Comparison of ENCODE assay signal across 14 cellular contexts in genomic region chr11:690738-691633, GRCh38. TPM values are rescaled to one million over a fixed set of nuclear protein-coding genes. Genes with fewer than 3 reads are reported as not detected.
DNase-seq lines count a peak whose midpoint lies in the region; ATAC-seq and TF ChIP-seq lines count a peak whose summit lies in the region.
"Had no signal": no experiment of that assay in that cellular context is flagged by ENCODE, and none has a peak within 500 bp of the region (broad histone marks: within the 10 kb centered on the region; RNA-seq: fewer than 3 reads in every experiment).

No MANE protein-coding gene starts in this region.

- peaks cover 20 to 38% (median 33%) of the 10 kb centered on the region in 4 donors for H3K4me1 Mint-ChIP-seq in CD4-positive, alpha-beta memory T cell
- peaks cover 19 to 21% of the 10 kb centered on the region in 2 donors for H3K4me1 Mint-ChIP-seq in effector memory CD8-positive, alpha-beta T cell (ENCODE audit: low read depth in 2 of 2)

- intact Hi-C loops in CD4-positive, alpha-beta memory T cell (cut with micrococcal nuclease) = no loop called here
- intact Hi-C loops in mucosa of descending colon (cut with DNase I, micrococcal nuclease) = no loop called here

- H3K27me3 ChIP-seq in CD4-positive, alpha-beta memory T cell (ENCODE audit: insufficient read depth, low read length) = no peaks in the 10 kb centered on the region
- H3K27me3 ChIP-seq: heart left ventricle, SJSA1 had no signal

- H3K36me3 Mint-ChIP-seq in CD4-positive, alpha-beta memory T cell = peaks cover 22 to 32% of the 10 kb centered on the region in 2 donors
- peaks cover 40% of the 10 kb centered on the region for H3K36me3 Mint-ChIP-seq in effector memory CD8-positive, alpha-beta T cell (ENCODE audit: insufficient read depth)

- DNase-seq in CD4-positive, alpha-beta memory T cell = peak in 3 of 5 donors; percentile 14 to 34 (median 27)
- DNase-seq in NB4 (ENCODE audit: low read depth) = peak; percentile 49
- peak; percentile 72 to 80 (median 80) for DNase-seq in mucosa of descending colon
- DNase-seq in medulla oblongata (ENCODE audit: extremely low spot score) = no peak
- DNase-seq in effector memory CD8-positive, alpha-beta T cell = no peak
- DNase-seq: GM23248; NCI-H2029; stimulated activated CD4-positive, alpha-beta T cell treated with anti-CD3 and anti-CD28 coated beads, Interleukin-4, amount 100 ng/mL, for 1 hour; stimulated activated naive CD4-positive, alpha-beta T cell treated with Interleukin-2 at 50 U/mL for 16 hours had no signal

- CTCF ChIA-PET in CD4-positive, alpha-beta memory T cell (lab: Charles Lee; ENCODE audit: partially characterized antibody) = interaction anchor here (2.0 kb wide), 1 partner anchor 35 kb away, joined by 5 read pairs; no protein-coding TSS in a partner anchor

- TF ChIP-seq CTCF in NB4 (IDR thresholded peaks at IDR 0.05; ENCODE audit: low read depth, low read length) = no peak
- TF ChIP-seq CTCF in mucosa of descending colon (IDR thresholded peaks at IDR 0.05) = no peak

- TF ChIP-seq POLR2A in NB4 (IDR thresholded peaks at IDR 0.05; ENCODE audit: extremely low read depth, insufficient read length) = no peak

- no peaks in the 10 kb centered on the region for H3K9me3 ChIP-seq in CD4-positive, alpha-beta memory T cell (ENCODE audit: control insufficient read depth in 1 of 2, low read length in 2 of 2)
- no peaks in the 10 kb centered on the region for H3K9me3 ChIP-seq in mucosa of descending colon
- H3K9me3 ChIP-seq: heart left ventricle, SJSA1 had no signal

- H3K4me3 Mint-ChIP-seq in CD4-positive, alpha-beta memory T cell = peak overlapping the region in 4 of 8 donors; percentile 17 to 64 (median 54)
- H3K4me3 Mint-ChIP-seq in effector memory CD8-positive, alpha-beta T cell = no peak overlapping the region

- no peak overlapping the region for H3K4me3 ChIP-seq in CD4-positive, alpha-beta memory T cell (ENCODE audit: low read length in 2 of 2)
- no peak overlapping the region for H3K4me3 ChIP-seq in NB4 (ENCODE audit: low read depth, low read length)
- no peak overlapping the region for H3K4me3 ChIP-seq in mucosa of descending colon
- H3K4me3 ChIP-seq: GM23248, heart left ventricle, SJSA1 had no signal

- H3K36me3 ChIP-seq in CD4-positive, alpha-beta memory T cell (ENCODE audit: insufficient read depth, low read length) = peaks cover 31% of the 10 kb centered on the region
- peaks cover 4% of the 10 kb centered on the region for H3K36me3 ChIP-seq in mucosa of descending colon (ENCODE audit: low read depth)
- H3K36me3 ChIP-seq: SJSA1 had no signal

- no peaks in the 10 kb centered on the region for H3K9me3 Mint-ChIP-seq in CD4-positive, alpha-beta memory T cell
- H3K9me3 Mint-ChIP-seq in effector memory CD8-positive, alpha-beta T cell = no peaks in the 10 kb centered on the region

- peaks cover 41% of the 10 kb centered on the region for H3K4me1 ChIP-seq in CD4-positive, alpha-beta memory T cell (ENCODE audit: insufficient read depth, low read length)
- peaks cover 22% of the 10 kb centered on the region for H3K4me1 ChIP-seq in mucosa of descending colon (ENCODE audit: low read depth)

- H3K27ac ChIP-seq in CD4-positive, alpha-beta memory T cell (ENCODE audit: low read depth, low read length) = no peak overlapping the region
- peak overlapping the region; percentile 26 for H3K27ac ChIP-seq in angular gyrus (ENCODE audit: low read depth, low read length)
- H3K27ac ChIP-seq: GM23248, heart left ventricle, SJSA1 had no signal

- ATAC-seq in mucosa of descending colon (peak; percentile 29), GM21529 (IDR thresholded peaks at IDR 0.05; ENCODE audit: unreplicated experiment) (no peak), GM21723 (IDR thresholded peaks at IDR 0.05; ENCODE audit: unreplicated experiment) (no peak)
- no peak for ATAC-seq in effector memory CD8-positive, alpha-beta T cell (replicated peaks)
- ATAC-seq: heart left ventricle had no signal

- H3K27me3 Mint-ChIP-seq in CD4-positive, alpha-beta memory T cell = no peaks in the 10 kb centered on the region
- no peaks in the 10 kb centered on the region for H3K27me3 Mint-ChIP-seq in effector memory CD8-positive, alpha-beta T cell

- H3K27ac Mint-ChIP-seq in CD4-positive, alpha-beta memory T cell = peak overlapping the region in 6 of 7 donors; percentile 65 to 100 (median 84)
- H3K27ac Mint-ChIP-seq in effector memory CD8-positive, alpha-beta T cell = peak overlapping the region in 1 of 2 donors; percentile 44

- POLR2A ChIA-PET in CD4-positive, alpha-beta memory T cell (lab: Charles Lee; ENCODE audit: partially characterized antibody) = no interaction called here

RNA-seq across cellular contexts. Expression of gene DEAF1, which starts 4.0 kb away (rescaled TPM):
- 10 to 100 TPM; 41.3 to 44.3 TPM for total RNA-seq in CD4-positive, alpha-beta memory T cell
- 10 to 100 TPM; 34.5 to 50.8 TPM for polyA plus RNA-seq in CD4-positive, alpha-beta memory T cell
- 10 to 100 TPM; 25.1 to 35.7 (median 25.9) TPM for total RNA-seq in mucosa of descending colon

RNA-seq across cellular contexts. Expression of gene TMEM80, which starts 4.6 kb away (rescaled TPM):
- total RNA-seq in CD4-positive, alpha-beta memory T cell = 10 to 100 TPM; 44.7 to 47.3 TPM
- 10 to 100 TPM; 27.0 to 32.6 TPM for polyA plus RNA-seq in CD4-positive, alpha-beta memory T cell
- 10 to 100 TPM; 31.6 to 43.1 (median 38.0) TPM for total RNA-seq in mucosa of descending colon

RNA-seq across cellular contexts. Expression of gene EPS8L2, which starts 15.0 kb away (rescaled TPM):
- total RNA-seq in CD4-positive, alpha-beta memory T cell = 10 to 100 TPM; 17.4 to 17.8 TPM
- polyA plus RNA-seq in CD4-positive, alpha-beta memory T cell = 10 to 100 TPM; 15.4 to 19.5 TPM
- total RNA-seq in mucosa of descending colon = 100 to 1,000 TPM; 176 to 335 (median 253) TPM
- total RNA-seq: SJSA1 had no signal

RNA-seq across cellular contexts. Expression of gene DRD4, which starts 53.9 kb away (rescaled TPM):
- 1 to 10 TPM in 1 of 2 experiments, under 1 TPM in 1; 0.64 to 1.0 TPM for total RNA-seq in CD4-positive, alpha-beta memory T cell
- not detected for polyA plus RNA-seq in CD4-positive, alpha-beta memory T cell
- 1 to 10 TPM; 1.2 to 2.4 (median 1.8) TPM for total RNA-seq in mucosa of descending colon
- total RNA-seq: GM23248, SJSA1 had no signal
- polyA plus RNA-seq: GM23248 had no signal

RNA-seq across cellular contexts. Expression of gene TALDO1, which starts 56.3 kb away (rescaled TPM):
- total RNA-seq in CD4-positive, alpha-beta memory T cell = 10 to 100 TPM; 80.4 to 90.5 TPM
- polyA plus RNA-seq in CD4-positive, alpha-beta memory T cell = 100 to 1,000 TPM; 174 to 244 TPM
- 100 to 1,000 TPM; 101 to 158 (median 128) TPM for total RNA-seq in mucosa of descending colon

Comparison
In these comparisons a context has a peak if more than half of its experiments do, and no peak if none do; other contexts are left out.
1. DNase-seq: peak in CD4-positive, alpha-beta memory T cell (3 of 5), NB4 (single experiment) and mucosa of descending colon (3 of 3); none in medulla oblongata (single experiment) and effector memory CD8-positive, alpha-beta T cell (0 of 3).
2. RNA of gene EPS8L2, which starts 15.0 kb away (total RNA-seq): 176 to 335 TPM in mucosa of descending colon; 17.4 to 17.8 TPM in CD4-positive, alpha-beta memory T cell; every median in the first group is over 4 times any median in the second.